Comparison of ENCODE assay signal across 8 cellular contexts in genomic region chr2:164737612-164738081, GRCh38.
DNase-seq lines count a peak whose midpoint lies in the region; TF ChIP-seq lines count a peak whose summit lies in the region.

No MANE protein-coding gene starts in this region.

- H4K8ac ChIP-seq in mesenchymal stem cell (ENCODE audit: low read length), result no peak overlapping the region

- H2AFZ ChIP-seq in GM23248 (peak overlapping the region; percentile 55), MM.1S (ENCODE audit: low read length) (0 out of 2 replicates have a peak overlapping the region, but pooled peaks have one; percentile 3), mesenchymal stem cell (ENCODE audit: low read depth, low read length) (no peak overlapping the region)

- no peak overlapping the region for H3K4ac ChIP-seq in mesenchymal stem cell (ENCODE audit: low read depth in 1 of 2, low read length in 2 of 2)

- no peak overlapping the region for H3K23ac ChIP-seq in mesenchymal stem cell (ENCODE audit: low read length in 2 of 2)

- in situ Hi-C loops in GM23248 (cut with MboI), result loop anchor here (10.0 to 25.0 kb wide), 3 partner anchors 175 to 467 kb away; partner anchors contain the start of gene SCN3A

- no peaks in the 10 kb centered on the region for H3K9me2 ChIP-seq in GM23248 (ENCODE audit: insufficient read depth)
- H3K9me2 ChIP-seq in MM.1S (replicated peaks; ENCODE audit: insufficient read depth, low read length), result no peaks in the 10 kb centered on the region

- H3K9ac ChIP-seq in GM23248 (no peak overlapping the region), MM.1S (ENCODE audit: low read length) (no peak overlapping the region), mesenchymal stem cell (ENCODE audit: low read length) (peak overlapping the region; percentile 57)

- H4K20me1 ChIP-seq in GM23248 (ENCODE audit: insufficient read depth) (no peaks in the 10 kb centered on the region), MM.1S (ENCODE audit: insufficient read depth, low read length) (no peaks in the 10 kb centered on the region)

- H3K27me3 ChIP-seq in GM23248 (replicated peaks; ENCODE audit: insufficient read depth) (no peaks in the 10 kb centered on the region), MM.1S (replicated peaks; ENCODE audit: insufficient read depth, low read length) (no peaks in the 10 kb centered on the region), SJSA1 (replicated peaks) (no peaks in the 10 kb centered on the region), mesenchymal stem cell (ENCODE audit: control insufficient read depth in 1 of 2, insufficient read depth in 1 of 2, low read length in 2 of 2) (no peaks in the 10 kb centered on the region), vagina (no peaks in the 10 kb centered on the region)

- WGBS in GM23248 (ENCODE audit: low coverage in 1 of 2, low lambda C conversion rate in 2 of 2, missing lambda C conversion rate in 2 of 2), 2 experiments, result 2 to 3% methylated on average over 9 of the region's 9 CpGs
- 2% methylated on average over 9 of the region's 9 CpGs for WGBS in mesenchymal stem cell

- peak; percentile 72 for TF ChIP-seq CTCF in MM.1S (IDR thresholded peaks at IDR 0.05; ENCODE audit: low read length)
- TF ChIP-seq CTCF in vagina (IDR thresholded peaks at IDR 0.05), result peak; percentile 67 to 83 (median 75)

- H2BK12ac ChIP-seq in mesenchymal stem cell (ENCODE audit: low read length in 2 of 2), result no peak overlapping the region

- peaks cover 20% of the 10 kb centered on the region for H3K4me1 ChIP-seq in GM23248 (ENCODE audit: insufficient read depth)
- peaks cover 29% of the 10 kb centered on the region for H3K4me1 ChIP-seq in MM.1S (ENCODE audit: low read length)
- peaks cover 19% of the 10 kb centered on the region for H3K4me1 ChIP-seq in SJSA1 (replicated peaks)
- H3K4me1 ChIP-seq in mesenchymal stem cell (ENCODE audit: control insufficient read depth, insufficient read depth, low read depth, low read length), result peaks cover 6% of the 10 kb centered on the region
- H3K4me1 ChIP-seq in vagina, result peaks cover 5% of the 10 kb centered on the region

- H4K91ac ChIP-seq in mesenchymal stem cell (ENCODE audit: low read length), result no peak overlapping the region

- DNase-seq in SIG-M5 treated with dmso at 0.1 percent for 504 hours (lab: John Stamatoyannopoulos, UW; ENCODE audit: unreplicated experiment), result peak; percentile 50
- DNase-seq in SIG-M5 (lab: John Stamatoyannopoulos, UW), result no peak
- peak; percentile 80 for DNase-seq in GM23248
- DNase-seq in MM.1S, result peak; percentile 83
- DNase-seq in SJSA1 (ENCODE audit: low read depth in 1 of 2, low spot score in 2 of 2), result peak; percentile 55 to 61
- DNase-seq in epidermal melanocyte (ENCODE audit: insufficient read length, low spot score), result peak; percentile 64
- DNase-seq in mesenchymal stem cell, result peak; percentile 66
- no peak for DNase-seq in vagina (ENCODE audit: extremely low spot score in 2 of 2)

- no peak for TF ChIP-seq POLR2A in vagina (IDR thresholded peaks at IDR 0.05)

- H3K14ac ChIP-seq in mesenchymal stem cell (ENCODE audit: low read length in 2 of 2), result no peak overlapping the region

- H3F3A ChIP-seq in GM23248 (ENCODE audit: insufficient read depth) (no peaks in the 10 kb centered on the region), MM.1S (ENCODE audit: insufficient read depth, low read length) (no peaks in the 10 kb centered on the region)

- peak overlapping the region; percentile 60 for H3K4me2 ChIP-seq in GM23248 (ENCODE audit: unreplicated experiment)
- H3K4me2 ChIP-seq in MM.1S (ENCODE audit: low read depth, low read length), result peak overlapping the region; percentile 12; the same call in 1 of the 2 replicates
- no peak overlapping the region for H3K4me2 ChIP-seq in mesenchymal stem cell (ENCODE audit: low read length, poor library complexity, severe bottlenecking)

- H3K79me1 ChIP-seq in mesenchymal stem cell (replicated peaks; ENCODE audit: low read length, poor library complexity, severe bottlenecking), result peaks cover 3% of the 10 kb centered on the region

- H2BK5ac ChIP-seq in mesenchymal stem cell (ENCODE audit: low read depth, low read length, poor library complexity, severe bottlenecking), result no peak overlapping the region

- H2AK5ac ChIP-seq in mesenchymal stem cell (ENCODE audit: low read length, severe bottlenecking), result no peak overlapping the region

- H3K36me3 ChIP-seq in GM23248 (ENCODE audit: low read depth) (no peaks in the 10 kb centered on the region), MM.1S (replicated peaks; ENCODE audit: insufficient read depth, low read length) (no peaks in the 10 kb centered on the region), SJSA1 (no peaks in the 10 kb centered on the region), mesenchymal stem cell (ENCODE audit: control insufficient read depth in 1 of 2, insufficient read depth in 2 of 2, low read depth in 1 of 2, low read length in 2 of 2) (peaks cover 0 to 3% of the 10 kb centered on the region in 2 experiments), vagina (no peaks in the 10 kb centered on the region)

- no peak overlapping the region for H2BK15ac ChIP-seq in mesenchymal stem cell (ENCODE audit: low read depth, poor library complexity, severe bottlenecking)

- no peaks in the 10 kb centered on the region for H3K79me2 ChIP-seq in GM23248 (ENCODE audit: insufficient read depth)
- H3K79me2 ChIP-seq in MM.1S (ENCODE audit: low read length), result no peaks in the 10 kb centered on the region

- H3K18ac ChIP-seq in mesenchymal stem cell (ENCODE audit: low read depth in 1 of 2, low read length in 2 of 2), result peak overlapping the region in 1 of 2 experiments; percentile 11

- intact Hi-C loops in vagina (cut with DNase I), result no loop called here

- H3K4me3 ChIP-seq in GM23248 (no peak overlapping the region; the same call in 1 of the 2 replicates), MM.1S (ENCODE audit: low read length) (no peak overlapping the region), SJSA1 (no peak overlapping the region), mesenchymal stem cell (ENCODE audit: insufficient read depth in 1 of 2, low read depth in 1 of 2, low read length in 2 of 2) (no peak overlapping the region), vagina (no peak overlapping the region)

- no peak overlapping the region for H2BK120ac ChIP-seq in mesenchymal stem cell (ENCODE audit: low read depth, low read length)

- no peak overlapping the region for H3K27ac ChIP-seq in GM23248
- H3K27ac ChIP-seq in MM.1S (ENCODE audit: low read length), result no peak overlapping the region
- no peak overlapping the region for H3K27ac ChIP-seq in SJSA1
- H3K27ac ChIP-seq in mesenchymal stem cell (ENCODE audit: low read length, poor library complexity, severe bottlenecking), result peak overlapping the region; percentile 52
- H3K27ac ChIP-seq in vagina, result no peak overlapping the region

- H3K9me3 ChIP-seq in GM23248 (ENCODE audit: low read depth) (no peaks in the 10 kb centered on the region), MM.1S (replicated peaks; ENCODE audit: insufficient read depth, low read length) (no peaks in the 10 kb centered on the region), SJSA1 (replicated peaks) (no peaks in the 10 kb centered on the region), mesenchymal stem cell (ENCODE audit: control insufficient read depth, low read length) (no peaks in the 10 kb centered on the region), vagina (no peaks in the 10 kb centered on the region)

Comparison
In these comparisons a context has a peak if more than half of its experiments do, and no peak if none do; other contexts are left out.
1. DNase-seq: peak in SIG-M5 treated with dmso at 0.1 percent for 504 hours (single experiment), GM23248 (single experiment), MM.1S (single experiment), SJSA1 (2 of 2), epidermal melanocyte (single experiment) and mesenchymal stem cell (single experiment); none in SIG-M5 (single experiment) and vagina (0 of 2).